Comparison of ENCODE assay signal across 23 cellular contexts in the genomic region with DNA sequence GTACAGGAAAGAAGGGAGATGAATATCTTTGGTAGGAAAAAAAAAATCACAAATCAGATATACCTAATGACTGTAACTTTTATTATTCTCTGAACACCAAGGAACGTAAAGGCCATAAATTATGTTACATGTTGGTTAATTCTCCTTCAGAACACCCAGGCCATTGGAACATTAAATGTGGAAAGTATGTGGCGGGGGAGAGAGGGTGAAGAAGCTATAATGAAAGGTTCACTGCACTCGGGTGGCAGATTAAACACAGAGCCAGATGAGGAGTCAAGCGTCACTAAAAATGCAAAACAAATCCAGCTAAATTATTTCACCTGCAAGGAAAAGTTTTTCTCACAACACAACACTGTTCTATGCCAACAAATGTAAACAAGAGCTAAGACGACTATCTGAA.
"Had no signal": no experiment of that assay in that cellular context is flagged by ENCODE, and none has a peak within 500 bp of the region (broad histone marks: within the 10 kb centered on the region; RNA-seq: fewer than 3 reads in every experiment).

No MANE protein-coding gene starts in this region.

- H3K27ac Mint-ChIP-seq: activated naive CD8-positive, alpha-beta T cell treated with anti-CD3 and anti-CD28 coated beads, Interleukin-2, amount 10 ng/mL, durations not matched to agents 7 days and 5 days; activated T-cell treated with anti-CD3 and anti-CD28 coated beads, Interleukin-2, amount 50 U/mL, for 24 hours; activated T-helper 17 cell treated with anti-CD3 and anti-CD28 coated beads, Interleukin-2, amount 50 U/mL, for 72 hours; effector memory CD8-positive, alpha-beta T cell; naive B cell; neural progenitor cell; progenitor cell of endocrine pancreas; WTC11 had no signal

- H2AFZ ChIP-seq: neural progenitor cell had no signal

- H3K36me3 ChIP-seq: colonic mucosa, esophagus muscularis mucosa, lower lobe of right lung, neural progenitor cell, spleen, uterus had no signal

- H3K4me3 ChIP-seq: colonic mucosa, dorsolateral prefrontal cortex, esophagus muscularis mucosa, lower lobe of right lung, neural progenitor cell, spleen, testis, uterus had no signal

- H3K9ac ChIP-seq: neural progenitor cell had no signal

- H3K4me2 ChIP-seq: neural progenitor cell had no signal

- H3K4me1 Mint-ChIP-seq: activated naive CD8-positive, alpha-beta T cell treated with anti-CD3 and anti-CD28 coated beads, Interleukin-2, amount 10 ng/mL, durations not matched to agents 7 days and 5 days; activated T-helper 17 cell treated with anti-CD3 and anti-CD28 coated beads, Interleukin-2, amount 50 U/mL, for 72 hours had no signal

- H3K9me3 ChIP-seq: colonic mucosa, esophagus muscularis mucosa, lower lobe of right lung, spleen, testis, uterus had no signal

- H3K27me3 Mint-ChIP-seq: activated naive CD8-positive, alpha-beta T cell treated with anti-CD3 and anti-CD28 coated beads, Interleukin-2, amount 10 ng/mL, durations not matched to agents 7 days and 5 days; activated T-cell treated with anti-CD3 and anti-CD28 coated beads, Interleukin-2, amount 50 U/mL, for 24 hours; activated T-helper 17 cell treated with anti-CD3 and anti-CD28 coated beads, Interleukin-2, amount 50 U/mL, for 72 hours; effector memory CD8-positive, alpha-beta T cell; naive B cell; progenitor cell of endocrine pancreas had no signal

- H3K27me3 ChIP-seq: colonic mucosa, dorsolateral prefrontal cortex, esophagus muscularis mucosa, neural progenitor cell, spleen, testis, uterus had no signal

- H3K27ac ChIP-seq: colonic mucosa, dorsolateral prefrontal cortex, esophagus muscularis mucosa, lower lobe of right lung, neural progenitor cell, spleen, testis, uterus had no signal

- DNase-seq: activated naive CD4-positive, alpha-beta T cell; activated naive CD8-positive, alpha-beta T cell treated with anti-CD3 and anti-CD28 coated beads, Interleukin-2, amount 10 ng/mL, durations not matched to agents 7 days and 5 days; activated T-cell treated with anti-CD3 and anti-CD28 coated beads, Interleukin-2, amount 50 U/mL, for 24 hours; amniotic stem cell; colonic mucosa; dorsolateral prefrontal cortex; effector memory CD8-positive, alpha-beta T cell; hypothalamus; lower lobe of right lung; mesendoderm; naive B cell; spleen; stimulated activated CD4-positive, alpha-beta T cell treated with anti-CD3 and anti-CD28 coated beads, Interleukin-4, amount 100 ng/mL, for 1 hour; stimulated activated naive CD4-positive, alpha-beta T cell; T-helper 9 cell; testis; trophoblast cell; uterus had no signal

- H3K4me3 Mint-ChIP-seq: activated naive CD8-positive, alpha-beta T cell treated with anti-CD3 and anti-CD28 coated beads, Interleukin-2, amount 10 ng/mL, durations not matched to agents 7 days and 5 days; activated T-cell treated with anti-CD3 and anti-CD28 coated beads, Interleukin-2, amount 50 U/mL, for 24 hours; activated T-helper 17 cell treated with anti-CD3 and anti-CD28 coated beads, Interleukin-2, amount 50 U/mL, for 72 hours; effector memory CD8-positive, alpha-beta T cell; naive B cell; neural progenitor cell; WTC11 had no signal

- H3K9me3 Mint-ChIP-seq: activated naive CD8-positive, alpha-beta T cell treated with anti-CD3 and anti-CD28 coated beads, Interleukin-2, amount 10 ng/mL, durations not matched to agents 7 days and 5 days; activated T-cell treated with anti-CD3 and anti-CD28 coated beads, Interleukin-2, amount 50 U/mL, for 24 hours; activated T-helper 17 cell treated with anti-CD3 and anti-CD28 coated beads, Interleukin-2, amount 50 U/mL, for 72 hours; naive B cell; neural progenitor cell had no signal

- H3K4me1 ChIP-seq: colonic mucosa, esophagus muscularis mucosa, lower lobe of right lung, neural progenitor cell, spleen, testis, uterus had no signal

- H3K36me3 Mint-ChIP-seq: activated naive CD8-positive, alpha-beta T cell treated with anti-CD3 and anti-CD28 coated beads, Interleukin-2, amount 10 ng/mL, durations not matched to agents 7 days and 5 days; naive B cell; neural progenitor cell; WTC11 had no signal
